ENCODE assay signal across 18 cellular contexts in the genomic region with DNA sequence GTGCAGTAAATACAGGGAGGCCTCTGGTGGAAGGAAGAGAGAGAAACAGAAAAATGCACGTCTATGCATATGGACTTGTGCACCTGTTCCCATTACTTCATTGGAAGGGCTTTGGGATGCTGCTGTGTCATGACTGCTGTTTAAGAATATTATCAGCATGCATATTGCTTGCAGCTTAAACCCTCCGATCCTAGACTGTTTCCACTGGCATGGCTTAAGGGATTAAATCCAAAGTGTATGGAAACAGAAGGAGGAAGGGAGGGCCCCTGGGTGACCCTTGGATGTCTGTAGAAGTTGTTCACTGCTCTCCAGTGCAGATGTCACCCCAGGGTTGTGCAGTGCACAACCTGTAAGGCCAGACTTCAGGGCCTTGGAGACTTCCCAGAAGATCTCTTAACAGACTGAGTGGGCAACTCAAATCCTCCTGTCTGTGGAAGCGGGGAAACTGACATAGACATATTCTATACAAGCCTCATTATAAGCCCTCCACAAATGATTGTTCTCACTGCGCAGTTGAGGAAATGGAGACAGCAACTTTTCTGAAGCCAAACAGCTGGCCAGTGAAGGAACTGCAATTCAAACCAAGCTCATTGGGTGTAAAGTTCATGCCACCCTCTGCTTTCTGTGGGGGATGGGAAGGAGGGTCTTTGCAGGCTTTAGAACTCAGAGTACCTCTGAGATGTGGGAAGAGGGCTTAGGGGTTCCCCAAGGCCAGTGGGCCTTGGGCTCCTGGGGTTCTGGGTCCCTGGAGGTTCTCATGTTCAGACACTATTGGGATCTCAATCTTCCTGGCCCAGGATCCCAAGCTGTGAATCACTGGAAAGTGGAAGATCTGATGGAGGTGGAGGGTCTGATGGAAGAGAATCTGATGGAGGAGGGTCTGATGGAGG.
DNase-seq lines count a peak whose midpoint lies in the region; ATAC-seq and TF ChIP-seq lines count a peak whose summit lies in the region.
"Had no signal": no experiment of that assay in that cellular context is flagged by ENCODE, and none has a peak within 500 bp of the region (broad histone marks: within the 10 kb centered on the region; RNA-seq: fewer than 3 reads in every experiment).

No MANE protein-coding gene starts in this region.

- ATAC-seq in naive thymus-derived CD8-positive, alpha-beta T cell: no peak
- no peak for ATAC-seq in GM21381 (IDR thresholded peaks at IDR 0.05; ENCODE audit: unreplicated experiment)
- no peak for ATAC-seq in GM19467 (IDR thresholded peaks at IDR 0.05; ENCODE audit: unreplicated experiment)

- no peak overlapping the region for H3K4me3 Mint-ChIP-seq in naive thymus-derived CD8-positive, alpha-beta T cell
- H3K4me3 Mint-ChIP-seq: activated naive CD8-positive, alpha-beta T cell treated with anti-CD3 and anti-CD28 coated beads, Interleukin-2, amount 50 U/mL, for 24 hours; CD8-positive, alpha-beta memory T cell; neural crest cell had no signal

- H3K9me3 ChIP-seq in KOPT-K1 (ENCODE audit: insufficient read depth, low read length, poor library complexity, severe bottlenecking): no peaks in the 10 kb centered on the region
- H3K9me3 ChIP-seq: body of pancreas, esophagus muscularis mucosa, gastrocnemius medialis, psoas muscle, thyroid gland had no signal

- H3K27ac ChIP-seq in KOPT-K1 (ENCODE audit: low read depth, low read length, poor library complexity, severe bottlenecking): peak overlapping the region; percentile 60
- no peak overlapping the region for H3K27ac ChIP-seq in VCaP
- H3K27ac ChIP-seq: body of pancreas, esophagus muscularis mucosa, gastrocnemius medialis, GM23248, psoas muscle, thyroid gland had no signal

- H3K27ac Mint-ChIP-seq in naive thymus-derived CD8-positive, alpha-beta T cell: peak overlapping the region in 7 of 10 donors; percentile 18 to 90 (median 75)
- H3K27ac Mint-ChIP-seq: activated naive CD8-positive, alpha-beta T cell treated with anti-CD3 and anti-CD28 coated beads, Interleukin-2, amount 50 U/mL, for 24 hours had no signal

- no peaks in the 10 kb centered on the region for H3K36me3 ChIP-seq in KOPT-K1 (ENCODE audit: insufficient read depth, low read length)
- H3K36me3 ChIP-seq: esophagus muscularis mucosa, gastrocnemius medialis, thyroid gland had no signal

- no peaks in the 10 kb centered on the region for H3K36me3 Mint-ChIP-seq in naive thymus-derived CD8-positive, alpha-beta T cell
- H3K36me3 Mint-ChIP-seq: CD8-positive, alpha-beta memory T cell had no signal

- 0 out of 2 replicates have a peak, but pooled peaks have one; percentile 5 for TF ChIP-seq CTCF in VCaP (conservative IDR thresholded peaks at IDR 0.05)

- DNase-seq in D341Med (ENCODE audit: low spot score) (peak; percentile 66), middle frontal gyrus (ENCODE audit: extremely low spot score, low spot score) (no peak), NCI-H774 (lab: John Stamatoyannopoulos, UW) (no peak)
- DNase-seq in naive thymus-derived CD8-positive, alpha-beta T cell: no peak
- DNase-seq: left ventricle myocardium superior had no signal

- H3K9me3 Mint-ChIP-seq in naive thymus-derived CD8-positive, alpha-beta T cell: no peaks in the 10 kb centered on the region
- H3K9me3 Mint-ChIP-seq: activated naive CD8-positive, alpha-beta T cell treated with anti-CD3 and anti-CD28 coated beads, Interleukin-2, amount 50 U/mL, for 24 hours; CD8-positive, alpha-beta memory T cell; neural crest cell had no signal

- no peaks in the 10 kb centered on the region for H3K27me3 Mint-ChIP-seq in naive thymus-derived CD8-positive, alpha-beta T cell
- H3K27me3 Mint-ChIP-seq: activated naive CD8-positive, alpha-beta T cell treated with anti-CD3 and anti-CD28 coated beads, Interleukin-2, amount 50 U/mL, for 24 hours had no signal

- H3K4me1 Mint-ChIP-seq in naive thymus-derived CD8-positive, alpha-beta T cell: peaks cover 9 to 19% (median 11%) of the 10 kb centered on the region in 4 donors

- POLR2A ChIA-PET in naive thymus-derived CD8-positive, alpha-beta T cell (lab: Charles Lee): interaction anchor here (0.6 to 1.2 kb wide), 3 partner anchors 75 to 120 kb away, joined by 3 to 7 read pairs (median 3); no protein-coding TSS in a partner anchor
